In genomic region chr2:11344956-11345671, GRCh38 we compare ENCODE assay signal across 8 cellular contexts. TPM values are rescaled to one million over a fixed set of nuclear protein-coding genes. Genes with fewer than 3 reads are reported as not detected.
DNase-seq lines count a peak whose midpoint lies in the region; ATAC-seq and TF ChIP-seq lines count a peak whose summit lies in the region.

No MANE protein-coding gene starts in this region.

- TF ChIP-seq CTCF in mucosa of descending colon (IDR thresholded peaks at IDR 0.05) (no peak), tibial nerve (IDR thresholded peaks at IDR 0.05) (no peak)

- H3K9me3 ChIP-seq in HUES64 (ENCODE audit: insufficient read depth, low read depth, low read length) (no peaks in the 10 kb centered on the region), mucosa of descending colon (no peaks in the 10 kb centered on the region), tibial nerve (no peaks in the 10 kb centered on the region)

- peak; percentile 23 for ATAC-seq in GM19043 (IDR thresholded peaks at IDR 0.05; ENCODE audit: low read depth, unreplicated experiment)
- ATAC-seq in mucosa of descending colon, result peak; percentile 69
- ATAC-seq in HG03139 (IDR thresholded peaks at IDR 0.05; ENCODE audit: unreplicated experiment), result no peak

- H3K4me3 ChIP-seq in HUES64 (ENCODE audit: low read length), result peak overlapping the region; percentile 79
- H3K4me3 ChIP-seq in mucosa of descending colon, result peak overlapping the region; percentile 99
- peak overlapping the region; percentile 39 to 99 (median 84) for H3K4me3 ChIP-seq in tibial nerve

- H3K9ac ChIP-seq in HUES64 (ENCODE audit: low read depth, low read length), result peak overlapping the region; percentile 93

- intact Hi-C loops in mucosa of descending colon (cut with DNase I, micrococcal nuclease), result loop anchor here in 1 of 2 donors (10.0 kb wide), 2 partner anchors 60 to 110 kb away; no protein-coding TSS in a partner anchor

- H3K27ac ChIP-seq in HUES64 (ENCODE audit: low read depth, low read length) (peak overlapping the region; percentile 94), tibial nerve (peak overlapping the region; percentile 98 to 99 (median 98))

- H3K36me3 ChIP-seq in HUES64 (ENCODE audit: insufficient read depth, low read length), result no peaks in the 10 kb centered on the region
- no peaks in the 10 kb centered on the region for H3K36me3 ChIP-seq in mucosa of descending colon (ENCODE audit: low read depth)
- no peaks in the 10 kb centered on the region for H3K36me3 ChIP-seq in tibial nerve

- H3K4me1 ChIP-seq in HUES64 (ENCODE audit: insufficient read depth, low read length) (peaks cover 28% of the 10 kb centered on the region), mucosa of descending colon (ENCODE audit: low read depth) (peaks cover 10% of the 10 kb centered on the region), tibial nerve (peaks cover 0 to 35% (median 19%) of the 10 kb centered on the region in 4 donors)

- no peak for TF ChIP-seq POLR2A in tibial nerve (IDR thresholded peaks at IDR 0.05)

- 3% methylated on average over 58 of the region's 58 CpGs for WGBS in HUES64
- 1 to 2% methylated on average over 20 to 52 of the region's 58 CpGs for WGBS in tibial nerve, 2 donors

- peak in 9 of 14 donors; percentile 46 to 84 (median 61) for DNase-seq in C1 segment of cervical spinal cord (lab: John Stamatoyannopoulos, UW)
- DNase-seq in UCSD-AML1 (lab: John Stamatoyannopoulos, UW; ENCODE audit: unreplicated experiment), result peak; percentile 73
- peak; percentile 76 for DNase-seq in epidermal melanocyte (ENCODE audit: insufficient read length, low spot score)
- DNase-seq in mucosa of descending colon, result peak; percentile 79 to 83 (median 82)
- peak; percentile 70 to 92 for DNase-seq in tibial nerve (ENCODE audit: low spot score in 2 of 2)

- no peaks in the 10 kb centered on the region for H3K27me3 ChIP-seq in HUES64 (ENCODE audit: insufficient read depth, low read length)
- no peaks in the 10 kb centered on the region for H3K27me3 ChIP-seq in tibial nerve

- peak; percentile 40 to 89 for TF ChIP-seq EP300 in tibial nerve (IDR thresholded peaks at IDR 0.05)

RNA-seq across cellular contexts. Expression of gene ROCK2, which starts 0.7 kb away (rescaled TPM):
- 17.4 TPM for polyA plus RNA-seq in HUES64 (2013, experiment 1 of 2)
- polyA plus RNA-seq in HUES64 (2013, experiment 2 of 2), result 19.2 TPM
- total RNA-seq in mucosa of descending colon (10 to 100 TPM; 67.7 to 77.8 (median 71.0) TPM), tibial nerve (10 to 100 TPM; 56.4 to 81.6 (median 60.7) TPM)
